In the genomic region with DNA sequence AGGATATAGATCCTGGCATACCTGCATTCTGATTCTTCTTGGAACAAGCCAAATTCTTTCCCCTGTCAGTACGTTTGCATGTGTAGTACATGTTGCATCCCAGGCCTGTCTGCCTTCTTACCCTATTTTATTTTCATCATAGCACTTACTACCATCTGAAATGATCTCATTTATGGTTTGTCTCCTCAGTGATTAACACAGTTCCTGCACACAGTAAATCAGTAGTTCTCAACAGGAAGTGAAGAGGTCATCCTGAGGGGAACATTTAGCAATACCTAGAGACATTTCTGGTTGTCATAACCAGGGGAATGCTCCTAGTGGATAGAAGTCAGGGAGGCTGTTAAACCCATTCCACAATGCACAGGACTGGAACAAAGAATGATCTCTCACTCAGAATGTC, we compare ENCODE assay signal across 12 cellular contexts. TPM values are rescaled to one million over a fixed set of nuclear protein-coding genes. Genes with fewer than 3 reads are reported as not detected.
DNase-seq lines count a peak whose midpoint lies in the region; ATAC-seq and TF ChIP-seq lines count a peak whose summit lies in the region.
"Had no signal": no experiment of that assay in that cellular context is flagged by ENCODE, and none has a peak within 500 bp of the region (broad histone marks: within the 10 kb centered on the region; RNA-seq: fewer than 3 reads in every experiment).

No MANE protein-coding gene starts in this region.

- H3K27ac ChIP-seq in right atrium auricular region (no peak overlapping the region), RWPE1 (no peak overlapping the region)

- H3K9me3 ChIP-seq in right atrium auricular region: no peaks in the 10 kb centered on the region

- H3K36me3 ChIP-seq in right atrium auricular region: peaks cover 23% of the 10 kb centered on the region

- ATAC-seq in Right ventricle myocardium inferior (peak; percentile 44), HG02840 (IDR thresholded peaks at IDR 0.05; ENCODE audit: low FRiP score, unreplicated experiment) (no peak)
- ATAC-seq: activated T-cell treated with anti-CD3 and anti-CD28 coated beads, Interleukin-2, amount 50 U/mL, for 4 hours had no signal

- TF ChIP-seq CTCF in right atrium auricular region (IDR thresholded peaks at IDR 0.05) (no peak), RWPE1 (conservative IDR thresholded peaks at IDR 0.05; ENCODE audit: low read depth) (no peak)

- intact Hi-C loops in Right ventricle myocardium inferior (cut with DNase I): no loop called here

- POLR2A ChIA-PET in RWPE1 (lab: Yijun Ruan, JAX; ENCODE audit: low non-redundant PET): no interaction called here

- no peaks in the 10 kb centered on the region for H3K4me1 ChIP-seq in right atrium auricular region

- H3K4me3 ChIP-seq in right atrium auricular region: no peak overlapping the region

- H3K27me3 ChIP-seq in right atrium auricular region: no peaks in the 10 kb centered on the region

- CTCF ChIA-PET in RWPE1 (lab: Yijun Ruan, JAX): no interaction called here

- DNase-seq in Right ventricle myocardium inferior (ENCODE audit: missing footprints): no peak
- DNase-seq in right atrium auricular region (ENCODE audit: low spot score): no peak
- peak; percentile 38 for DNase-seq in RWPE1 (ENCODE audit: low spot score)
- peak; percentile 56 for DNase-seq in glomerular visceral epithelial cell (ENCODE audit: extremely low spot score)
- DNase-seq in COLO668 (lab: John Stamatoyannopoulos, UW; ENCODE audit: unreplicated experiment): no peak
- no peak for DNase-seq in NCI-H345 treated with DMSO at 0.1 percent for 48 hours (lab: John Stamatoyannopoulos, UW; ENCODE audit: unreplicated experiment)
- no peak for DNase-seq in stimulated activated CD4-positive, alpha-beta T cell treated with anti-CD3 and anti-CD28 coated beads, Interleukin-12 subunit alpha, Interleukin-12 subunit beta, amount 100 ng/mL, for 4 hours
- DNase-seq: activated T-cell treated with anti-CD3 and anti-CD28 coated beads, Interleukin-2, amount 50 U/mL, for 4 hours; CD4-positive, alpha-beta T cell; natural killer cell; NCI-H2029 had no signal

RNA-seq across cellular contexts. Expression of gene SLC26A4, which starts 38.2 kb away (rescaled TPM):
- total RNA-seq in Right ventricle myocardium inferior (0.27 TPM), right atrium auricular region (under 1 TPM; 0.30 to 0.51 TPM)
- total RNA-seq: CD4-positive, alpha-beta T cell had no signal

RNA-seq across cellular contexts. Expression of gene BCAP29, which starts 42.4 kb away (rescaled TPM):
- total RNA-seq in Right ventricle myocardium inferior (113 TPM), right atrium auricular region (100 to 1,000 TPM; 115 to 258 TPM)

RNA-seq across cellular contexts. Expression of gene DUS4L, which starts 58.7 kb away (rescaled TPM):
- total RNA-seq in Right ventricle myocardium inferior (7.7 TPM), right atrium auricular region (1 to 10 TPM; 5.0 to 7.2 TPM)

RNA-seq across cellular contexts. Expression of gene COG5, which starts 58.7 kb away (rescaled TPM):
- total RNA-seq in Right ventricle myocardium inferior (55.8 TPM), right atrium auricular region (10 to 100 TPM; 28.0 to 31.8 TPM)

Comparison
In these comparisons a context has a peak if more than half of its experiments do, and no peak if none do; other contexts are left out.
1. DNase-seq: peak in RWPE1 (single experiment) and glomerular visceral epithelial cell (single experiment); none in Right ventricle myocardium inferior (single experiment), right atrium auricular region (single experiment), COLO668 (single experiment), NCI-H345 treated with DMSO at 0.1 percent for 48 hours (single experiment) and stimulated activated CD4-positive, alpha-beta T cell treated with anti-CD3 and anti-CD28 coated beads, Interleukin-12 subunit alpha, Interleukin-12 subunit beta, amount 100 ng/mL, for 4 hours (single experiment).